Comparison of ENCODE assay signal across 8 cellular contexts in the genomic region with DNA sequence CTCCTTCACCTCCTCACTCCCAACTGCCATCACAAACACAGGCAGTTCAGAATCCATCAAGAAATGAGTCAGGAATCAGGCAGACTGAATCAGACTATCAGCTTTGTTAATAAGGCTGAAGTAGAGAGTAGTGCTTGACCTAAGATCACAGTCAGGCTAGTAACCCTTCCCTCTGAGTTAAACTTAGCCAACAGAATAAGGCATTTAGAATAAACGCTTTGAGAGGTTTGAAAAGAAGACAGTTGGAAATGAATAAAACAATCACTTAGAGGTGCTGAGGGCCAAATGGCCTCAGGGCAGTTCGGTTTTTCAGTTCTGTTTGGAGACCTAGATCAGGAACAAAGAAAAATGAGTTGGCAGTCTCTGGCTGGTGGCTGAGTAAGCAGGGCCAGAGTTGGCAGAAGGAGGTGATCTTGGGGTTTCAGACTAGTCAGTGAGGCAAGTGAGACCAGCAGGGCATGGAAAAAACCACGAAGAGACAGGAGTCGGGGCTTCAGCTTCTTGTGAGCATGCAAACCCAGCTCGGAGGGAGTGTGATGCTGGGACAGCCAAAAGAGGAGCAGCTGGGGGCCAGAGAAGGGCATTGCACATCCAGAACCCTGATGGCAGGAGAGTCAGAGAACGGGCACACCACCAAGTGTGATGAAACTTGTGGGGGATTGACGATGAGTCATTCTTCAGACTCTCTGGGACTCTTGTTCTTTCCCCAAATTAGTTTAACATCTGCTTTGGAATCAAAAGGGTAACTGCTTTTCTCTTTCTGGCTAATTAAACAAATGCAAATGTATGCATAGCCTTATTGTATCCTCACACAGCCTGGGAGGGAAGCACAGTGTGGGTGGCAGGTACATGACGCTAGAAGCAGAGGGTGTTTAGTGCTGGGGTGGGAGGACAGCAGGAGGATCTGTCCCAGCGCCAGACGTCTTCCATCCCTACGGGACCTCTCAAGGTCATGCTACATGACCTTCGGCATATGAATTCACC. TPM values are rescaled to one million over a fixed set of nuclear protein-coding genes. Genes with fewer than 3 reads are reported as not detected.
DNase-seq lines count a peak whose midpoint lies in the region; ATAC-seq and TF ChIP-seq lines count a peak whose summit lies in the region.

No MANE protein-coding gene starts in this region.

- intact Hi-C loops in IMR-90 (cut with micrococcal nuclease) = no loop called here

- H2BK15ac ChIP-seq in IMR-90 (ENCODE audit: low read depth, low read length) = no peak overlapping the region

- 0 out of 2 replicates have a peak overlapping the region, but pooled peaks have one; percentile 25 for H4K91ac ChIP-seq in IMR-90 (ENCODE audit: insufficient read depth, low read depth, low read length)

- peak; percentile 36 for DNase-seq in AG04449 (ENCODE audit: low read depth, low spot score)
- peak; percentile 87 for DNase-seq in IMR-90
- DNase-seq in adipocyte (ENCODE audit: low read depth) = peak; percentile 96
- DNase-seq in right atrium auricular region (ENCODE audit: low spot score) = peak; percentile 92
- DNase-seq in stimulated activated CD4-positive, alpha-beta T cell treated with anti-CD3 and anti-CD28 coated beads, Interleukin-4, amount 100 ng/mL, for 48 hours (ENCODE audit: low read depth in 2 of 2) = peak; percentile 19 to 29
- no peak for DNase-seq in islet precursor cell
- DNase-seq in HEK293T (ENCODE audit: extremely low spot score) = no peak

- no peak overlapping the region for H3K9ac ChIP-seq in IMR-90 (ENCODE audit: low read depth, low read length)
- H3K9ac ChIP-seq in adipocyte (ENCODE audit: low read length) = peak overlapping the region; percentile 76

- H3K56ac ChIP-seq in IMR-90 (ENCODE audit: extremely low read depth, insufficient read depth, low read length) = no peak overlapping the region

- H3K9me1 ChIP-seq in IMR-90 (ENCODE audit: insufficient read depth, low read length) = peaks cover 4% of the 10 kb centered on the region; the same call in 1 of the 2 replicates

- H2AK9ac ChIP-seq in IMR-90 (replicated peaks; ENCODE audit: low read depth, low read length, poor library complexity) = no peak overlapping the region

- 71% methylated on average over 5 of the region's 12 CpGs; no CpG with 5 or more reads in 1 of the 2 experiments for WGBS in IMR-90 (ENCODE audit: extremely low coverage in 2 of 2, insufficient read length in 1 of 2), 2 experiments

- peak overlapping the region; percentile 57; the same call in 1 of the 2 replicates for H2BK120ac ChIP-seq in IMR-90 (ENCODE audit: low read depth, low read length)

- in situ Hi-C loops in IMR-90 (cut with MboI; ENCODE audit: low sequenced_read_pairs) = no loop called here

- no peaks in the 10 kb centered on the region for H3K79me1 ChIP-seq in IMR-90 (ENCODE audit: low read depth in 1 of 2, low read length in 2 of 2)

- H3K9me3 ChIP-seq in IMR-90 (ENCODE audit: control insufficient read depth, insufficient read depth, low read length) (no peaks in the 10 kb centered on the region), adipocyte (ENCODE audit: control insufficient read depth, low read length) (no peaks in the 10 kb centered on the region), right atrium auricular region (no peaks in the 10 kb centered on the region)

- H3K23ac ChIP-seq in IMR-90 (ENCODE audit: low read depth, low read length) = no peak overlapping the region

- H4K5ac ChIP-seq in IMR-90 (ENCODE audit: low read depth, low read length) = no peak overlapping the region; the same call in 1 of the 2 replicates

- BruUV-seq in IMR-90 (replicated peaks; lab: Mats Ljungman, UMichigan) = no TSS peak

- no peak for TF ChIP-seq CTCF in AG04449 (IDR thresholded peaks at IDR 0.05; ENCODE audit: insufficient read depth, low read length, missing control alignments)
- no peak for TF ChIP-seq CTCF in IMR-90 (conservative IDR thresholded peaks at IDR 0.05; ENCODE audit: low read depth, low read length)
- no peak for TF ChIP-seq CTCF in right atrium auricular region (IDR thresholded peaks at IDR 0.05)

- POLR2A ChIA-PET in AG04449 (lab: Yijun Ruan, JAX) = no interaction called here
- POLR2A ChIA-PET in IMR-90 (lab: Charles Lee; ENCODE audit: unreplicated experiment) = no interaction called here
- POLR2A ChIA-PET in HEK293T (lab: Yijun Ruan, JAX) = interaction anchor here (1.3 to 1.4 kb wide), 2 partner anchors 54 to 55 kb away, joined by 3 read pairs; partner anchors contain the start of gene SPECC1

- H2AK5ac ChIP-seq in IMR-90 (ENCODE audit: low read depth, low read length) = peak overlapping the region; percentile 11; the same call in 1 of the 2 replicates

- 0 out of 2 replicates have a peak overlapping the region, but pooled peaks have one; percentile 13 for H2BK20ac ChIP-seq in IMR-90 (ENCODE audit: low read depth, low read length)

- no peaks in the 10 kb centered on the region for H4K20me1 ChIP-seq in IMR-90 (ENCODE audit: insufficient read depth, low read length)

- peak overlapping the region; percentile 37 for H3K18ac ChIP-seq in IMR-90 (ENCODE audit: low read depth, low read length)

- H2AFZ ChIP-seq in IMR-90 (replicated peaks; ENCODE audit: low read length, poor library complexity) = no peak overlapping the region

- TF ChIP-seq POLR2A in IMR-90 (IDR thresholded peaks at IDR 0.05; ENCODE audit: low read depth, low read length) = no peak

- H3K14ac ChIP-seq in IMR-90 (replicated peaks; ENCODE audit: low read depth, low read length) = no peak overlapping the region

- no peak overlapping the region for H4K8ac ChIP-seq in IMR-90 (ENCODE audit: low read depth in 2 of 2, low read length in 2 of 2)

- H3K4me1 ChIP-seq in IMR-90 (ENCODE audit: control insufficient read depth, insufficient read depth, low read length) (peaks cover 7% of the 10 kb centered on the region), adipocyte (ENCODE audit: control insufficient read depth, insufficient read depth, low read length) (peaks cover 50% of the 10 kb centered on the region), right atrium auricular region (peaks cover 0 to 38% of the 10 kb centered on the region in 2 donors)

- H2BK5ac ChIP-seq in IMR-90 (ENCODE audit: low read depth, low read length, poor library complexity, severe bottlenecking) = peak overlapping the region; percentile 1

- H3K27ac ChIP-seq in IMR-90 (ENCODE audit: insufficient read depth, low read length) = peak overlapping the region; percentile 63; the same call in 1 of the 2 replicates
- peak overlapping the region; percentile 64 to 84 for H3K27ac ChIP-seq in right atrium auricular region

- ATAC-seq in GM18868 (IDR thresholded peaks at IDR 0.05; ENCODE audit: unreplicated experiment) (peak; percentile 72), IMR-90 (ENCODE audit: low read depth) (peak; percentile 72)

- H3K27me3 ChIP-seq in IMR-90 (ENCODE audit: control insufficient read depth, insufficient read depth, low read length) (no peaks in the 10 kb centered on the region), adipocyte (replicated peaks; ENCODE audit: control insufficient read depth, insufficient read depth, low read length) (no peaks in the 10 kb centered on the region), right atrium auricular region (no peaks in the 10 kb centered on the region)

- H3K4me2 ChIP-seq in IMR-90 (ENCODE audit: low read depth, low read length) = peak overlapping the region; percentile 25

- CTCF ChIA-PET in AG04449 (lab: Yijun Ruan, JAX) = no interaction called here
- CTCF ChIA-PET in IMR-90 (lab: Yijun Ruan, JAX) = interaction anchor here (0.6 kb wide), 1 partner anchor 51 kb away, joined by 5 read pairs; no protein-coding TSS in a partner anchor
- CTCF ChIA-PET in HEK293T (lab: Yijun Ruan, JAX) = interaction anchor here (0.8 kb wide), 1 partner anchor 252 kb away, joined by 4 read pairs; no protein-coding TSS in a partner anchor

- TF ChIP-seq RAD21 in IMR-90 (IDR thresholded peaks at IDR 0.05; ENCODE audit: low read length) = no peak

- H3K4me3 ChIP-seq in AG04449 (ENCODE audit: low read depth, low read length) (no peak overlapping the region), IMR-90 (ENCODE audit: insufficient read depth, low read depth, low read length) (no peak overlapping the region), adipocyte (ENCODE audit: low read length) (peak overlapping the region; percentile 49), right atrium auricular region (no peak overlapping the region)

- H3K36me3 ChIP-seq in IMR-90 (ENCODE audit: control insufficient read depth, insufficient read depth, low read length) = no peaks in the 10 kb centered on the region
- H3K36me3 ChIP-seq in adipocyte (ENCODE audit: control insufficient read depth, insufficient read depth, low read length, severe bottlenecking) = no peaks in the 10 kb centered on the region
- H3K36me3 ChIP-seq in right atrium auricular region = no peaks in the 10 kb centered on the region

- peak overlapping the region; percentile 12; the same call in 1 of the 2 replicates for H3K4ac ChIP-seq in IMR-90 (ENCODE audit: low read depth, low read length)

- dilution Hi-C loops in IMR-90 (cut with HindIII; ENCODE audit: low sequenced_read_pairs, unreplicated experiment) = no loop called here

TF ChIP-seq in IMR-90, 13 proteins besides CTCF, POLR2A, EP300 and RAD21 (continues in another document):
- no peak for TF ChIP-seq MAFK (IDR thresholded peaks at IDR 0.05; ENCODE audit: low read depth, low read length)
- no peak for TF ChIP-seq NFE2L2 (IDR thresholded peaks at IDR 0.05; ENCODE audit: low read depth, low read length)
- TF ChIP-seq, protein P1, sequence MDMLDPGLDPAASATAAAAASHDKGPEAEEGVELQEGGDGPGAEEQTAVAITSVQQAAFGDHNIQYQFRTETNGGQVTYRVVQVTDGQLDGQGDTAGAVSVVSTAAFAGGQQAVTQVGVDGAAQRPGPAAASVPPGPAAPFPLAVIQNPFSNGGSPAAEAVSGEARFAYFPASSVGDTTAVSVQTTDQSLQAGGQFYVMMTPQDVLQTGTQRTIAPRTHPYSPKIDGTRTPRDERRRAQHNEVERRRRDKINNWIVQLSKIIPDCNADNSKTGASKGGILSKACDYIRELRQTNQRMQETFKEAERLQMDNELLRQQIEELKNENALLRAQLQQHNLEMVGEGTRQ (IDR thresholded peaks at IDR 0.05; ENCODE audit: low read depth, low read length) = no peak

TF ChIP-seq in HEK293T, 16 proteins besides CTCF, POLR2A, EP300 and RAD21:
- TF ChIP-seq ZNF384 (IDR thresholded peaks at IDR 0.05) = no peak
- no peak for TF ChIP-seq ELF4 (IDR thresholded peaks at IDR 0.05)
- no peak for TF ChIP-seq TARDBP (IDR thresholded peaks at IDR 0.05)

RNA-seq across cellular contexts. Expression of gene SPECC1, which starts 54.8 kb away (rescaled TPM):
- 26.2 and 35.3 TPM in 2 replicates for total RNA-seq in IMR-90 (2012; rRNA removed)
- polyA plus RNA-seq in IMR-90 (2012; rRNA removed) = 15.4 and 16.9 TPM in 2 replicates
- 6.3 and 8.2 TPM in 2 replicates for polyA plus RNA-seq in IMR-90 (2012; cell fraction: cytosol; rRNA removed)
- polyA plus RNA-seq in IMR-90 (2012; cell fraction: nucleus; rRNA removed; ENCODE audit: low replicate concordance) = 9.2 and 18.9 TPM in 2 replicates
- 10 to 100 TPM; 10.3 to 13.5 TPM for total RNA-seq in right atrium auricular region

Comparison
In these comparisons a context has a peak if more than half of its experiments do, and no peak if none do; other contexts are left out.
1. DNase-seq: peak in AG04449 (single experiment), IMR-90 (single experiment), adipocyte (single experiment), right atrium auricular region (single experiment) and stimulated activated CD4-positive, alpha-beta T cell treated with anti-CD3 and anti-CD28 coated beads, Interleukin-4, amount 100 ng/mL, for 48 hours (2 of 2); none in islet precursor cell (single experiment) and HEK293T (single experiment).